In genomic region chr20:8339313-8339712, GRCh38 we compare ENCODE assay signal across 1 cellular context.
TF ChIP-seq lines count a peak whose summit lies in the region.

No MANE protein-coding gene starts in this region.

TF ChIP-seq in HepG2, 621 proteins besides CTCF, POLR2A, EP300 and RAD21 (continued from another document):
- TF ChIP-seq, protein P1, sequence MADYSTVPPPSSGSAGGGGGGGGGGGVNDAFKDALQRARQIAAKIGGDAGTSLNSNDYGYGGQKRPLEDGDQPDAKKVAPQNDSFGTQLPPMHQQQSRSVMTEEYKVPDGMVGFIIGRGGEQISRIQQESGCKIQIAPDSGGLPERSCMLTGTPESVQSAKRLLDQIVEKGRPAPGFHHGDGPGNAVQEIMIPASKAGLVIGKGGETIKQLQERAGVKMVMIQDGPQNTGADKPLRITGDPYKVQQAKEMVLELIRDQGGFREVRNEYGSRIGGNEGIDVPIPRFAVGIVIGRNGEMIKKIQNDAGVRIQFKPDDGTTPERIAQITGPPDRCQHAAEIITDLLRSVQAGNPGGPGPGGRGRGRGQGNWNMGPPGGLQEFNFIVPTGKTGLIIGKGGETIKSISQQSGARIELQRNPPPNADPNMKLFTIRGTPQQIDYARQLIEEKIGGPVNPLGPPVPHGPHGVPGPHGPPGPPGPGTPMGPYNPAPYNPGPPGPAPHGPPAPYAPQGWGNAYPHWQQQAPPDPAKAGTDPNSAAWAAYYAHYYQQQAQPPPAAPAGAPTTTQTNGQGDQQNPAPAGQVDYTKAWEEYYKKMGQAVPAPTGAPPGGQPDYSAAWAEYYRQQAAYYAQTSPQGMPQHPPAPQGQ (CRISPR knock-in tag; IDR thresholded peaks at IDR 0.05; ENCODE audit: borderline replicate concordance): 0 out of 2 replicates have a peak, but pooled peaks have one; percentile 67
- TF ChIP-seq HMGXB4 (CRISPR knock-in tag; IDR thresholded peaks at IDR 0.05; ENCODE audit: borderline replicate concordance in 1 of 2, low read depth in 1 of 2): no peak
